In the genomic region with DNA sequence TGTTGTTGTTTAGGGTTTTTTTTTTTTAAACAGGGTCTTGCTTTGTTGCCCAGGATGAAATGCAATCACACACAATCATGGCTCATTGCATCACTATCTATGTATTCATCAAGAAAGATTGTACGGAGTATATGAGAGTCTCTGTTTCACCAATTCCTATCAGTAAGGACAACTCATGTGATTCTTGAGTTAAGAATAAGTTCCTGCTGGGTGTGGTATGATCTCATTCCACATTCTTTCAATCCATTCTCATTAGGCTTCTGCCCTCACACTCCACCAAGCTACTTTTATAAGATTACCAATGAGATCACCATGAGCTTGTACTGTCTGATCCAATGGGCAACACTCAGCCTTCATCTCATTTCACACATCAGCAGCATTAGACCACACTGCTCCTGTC, we compare ENCODE assay signal across 13 cellular contexts. TPM values are rescaled to one million over a fixed set of nuclear protein-coding genes. Genes with fewer than 3 reads are reported as not detected.
DNase-seq lines count a peak whose midpoint lies in the region; ATAC-seq, FAIRE-seq and TF ChIP-seq lines count a peak whose summit lies in the region.
"Had no signal": no experiment of that assay in that cellular context is flagged by ENCODE, and none has a peak within 500 bp of the region (broad histone marks: within the 10 kb centered on the region; RNA-seq: fewer than 3 reads in every experiment).

No MANE protein-coding gene starts in this region.

- in situ Hi-C loops in ACHN (cut with HindIII; ENCODE audit: low pct_ligation_motif_present, low pct_unique_long_range_greater_than_20kb, low sequenced_read_pairs) (no loop called here), astrocyte of the spinal cord (cut with HindIII; ENCODE audit: low sequenced_read_pairs) (no loop called here)

- TF ChIP-seq CTCF in astrocyte of the spinal cord (IDR thresholded peaks at IDR 0.05; ENCODE audit: low read depth, low read length), result no peak

- H3K9me3 Mint-ChIP-seq in activated naive CD8-positive, alpha-beta T cell treated with anti-CD3 and anti-CD28 coated beads, Interleukin-2, amount 50 U/mL, for 24 hours, result peaks cover 12% of the 10 kb centered on the region

- TF ChIP-seq POLR2A in GM12892 (IDR thresholded peaks at IDR 0.05; ENCODE audit: low read depth, low read length), result no peak

- no peak overlapping the region for H3K4me3 ChIP-seq in astrocyte of the spinal cord (ENCODE audit: low read depth, low read length)
- H3K4me3 ChIP-seq: BLaER1 treated with 17β-estradiol and CSF1 and Interleukin-3, amounts not matched to agents 10 nM and 100 nM; lower lobe of right lung had no signal

- peak; percentile 27 for DNase-seq in ACHN
- peak; percentile 51 for DNase-seq in HPDE6-E6E7 (ENCODE audit: extremely low spot score)
- DNase-seq in astrocyte of the spinal cord (ENCODE audit: low read depth, low spot score), result peak; percentile 85
- peak; percentile 67 for DNase-seq in kidney glomerular epithelial cell (lab: John Stamatoyannopoulos, UW)
- DNase-seq in GM12892 (ENCODE audit: insufficient read length), result no peak
- no peak for DNase-seq in stimulated activated CD8-positive, alpha-beta memory T cell treated with anti-CD3 and anti-CD28 coated beads, Interleukin-4, amount 100 ng/mL, for 48 hours
- no peak for DNase-seq in activated naive CD8-positive, alpha-beta T cell treated with anti-CD3 and anti-CD28 coated beads, Interleukin-2, amount 50 U/mL, for 24 hours
- DNase-seq: lower lobe of right lung; stimulated activated CD4-positive, alpha-beta T cell treated with anti-CD3 and anti-CD28 coated beads, Interleukin-4, amount 100 ng/mL, for 4 hours had no signal

- no peak for FAIRE-seq in GM12892 (lab: Jason Lieb, UNC)
- FAIRE-seq: H1 had no signal

- H3K4me1 Mint-ChIP-seq in activated naive CD8-positive, alpha-beta T cell treated with anti-CD3 and anti-CD28 coated beads, Interleukin-2, amount 50 U/mL, for 24 hours, result peaks cover 6% of the 10 kb centered on the region
- H3K4me1 Mint-ChIP-seq: brain had no signal

- no peak overlapping the region for H3K27ac Mint-ChIP-seq in activated naive CD8-positive, alpha-beta T cell treated with anti-CD3 and anti-CD28 coated beads, Interleukin-2, amount 50 U/mL, for 24 hours
- H3K27ac Mint-ChIP-seq: brain had no signal

- no peak overlapping the region for H3K4me3 Mint-ChIP-seq in activated naive CD8-positive, alpha-beta T cell treated with anti-CD3 and anti-CD28 coated beads, Interleukin-2, amount 50 U/mL, for 24 hours
- H3K4me3 Mint-ChIP-seq: brain had no signal

- ATAC-seq in GM18519 (IDR thresholded peaks at IDR 0.05; ENCODE audit: low FRiP score, unreplicated experiment), result no peak
- no peak for ATAC-seq in activated naive CD8-positive, alpha-beta T cell treated with anti-CD3 and anti-CD28 coated beads, Interleukin-2, amount 50 U/mL, for 24 hours

- no peaks in the 10 kb centered on the region for H3K27me3 Mint-ChIP-seq in activated naive CD8-positive, alpha-beta T cell treated with anti-CD3 and anti-CD28 coated beads, Interleukin-2, amount 50 U/mL, for 24 hours
- H3K27me3 Mint-ChIP-seq: brain had no signal

- H3K36me3 Mint-ChIP-seq in activated naive CD8-positive, alpha-beta T cell treated with anti-CD3 and anti-CD28 coated beads, Interleukin-2, amount 50 U/mL, for 24 hours (ENCODE audit: low read depth), result peaks cover 18% of the 10 kb centered on the region

RNA-seq across cellular contexts. Expression of gene AP1S3, which starts 9.1 kb away (rescaled TPM):
- polyA plus RNA-seq in GM12892 (2012; ENCODE audit: missing spikeins), result 12.4 TPM

Comparison
In these comparisons a context has a peak if more than half of its experiments do, and no peak if none do; other contexts are left out.
1. DNase-seq: peak in ACHN (single experiment), HPDE6-E6E7 (single experiment), astrocyte of the spinal cord (single experiment) and kidney glomerular epithelial cell (single experiment); none in GM12892 (single experiment), stimulated activated CD8-positive, alpha-beta memory T cell treated with anti-CD3 and anti-CD28 coated beads, Interleukin-4, amount 100 ng/mL, for 48 hours (single experiment) and activated naive CD8-positive, alpha-beta T cell treated with anti-CD3 and anti-CD28 coated beads, Interleukin-2, amount 50 U/mL, for 24 hours (single experiment).